16 cellular contexts compared by ENCODE assay signal in genomic region chr1:33082575-33083112, GRCh38. TPM values are rescaled to one million over a fixed set of nuclear protein-coding genes. Genes with fewer than 3 reads are reported as not detected.
DNase-seq lines count a peak whose midpoint lies in the region; TF ChIP-seq lines count a peak whose summit lies in the region.
"Had no signal": no experiment of that assay in that cellular context is flagged by ENCODE, and none has a peak within 500 bp of the region (broad histone marks: within the 10 kb centered on the region; RNA-seq: fewer than 3 reads in every experiment).

No MANE protein-coding gene starts in this region.

- peak overlapping the region; percentile 95 for H3K4me2 ChIP-seq in osteoblast (ENCODE audit: insufficient read depth, low read length)
- H3K4me2 ChIP-seq in PC-9: no peak overlapping the region
- H3K4me2 ChIP-seq: KMS-11 had no signal

- H3K4me1 ChIP-seq in osteoblast (ENCODE audit: insufficient read depth, low read length) (peaks cover 18% of the 10 kb centered on the region), PC-9 (replicated peaks; ENCODE audit: insufficient read depth) (peaks cover 9% of the 10 kb centered on the region), A673 (ENCODE audit: insufficient read depth, low read length, poor library complexity, severe bottlenecking) (peaks cover 4% of the 10 kb centered on the region)
- H3K4me1 ChIP-seq: SJCRH30 had no signal

- BruUV-seq in PC-9 (replicated peaks; lab: Mats Ljungman, UMichigan): no TSS peak
- no TSS peak for BruUV-seq in A673 (replicated peaks; lab: Mats Ljungman, UMichigan)

- H3K27ac Mint-ChIP-seq in T-helper 1 cell treated with Interleukin-12 subunit alpha and Interleukin-12 subunit beta and Interleukin-4 antibody, amounts not matched to agents 30 μg/mL and 1 μg/mL, for 36 hours: peak overlapping the region; percentile 21

- intact Hi-C loops in PC-9 (cut with micrococcal nuclease; ENCODE audit: unreplicated experiment): loop anchor here (5.0 to 10.0 kb wide), 2 partner anchors 150 to 368 kb away; no protein-coding TSS in a partner anchor
- intact Hi-C loops in A673 (cut with micrococcal nuclease; ENCODE audit: unreplicated experiment): loop anchor here (10.0 kb wide), 1 partner anchor 638 kb away; no protein-coding TSS in a partner anchor

- peaks cover 11% of the 10 kb centered on the region for H4K20me1 ChIP-seq in osteoblast (ENCODE audit: insufficient read depth, low read length)
- no peaks in the 10 kb centered on the region for H4K20me1 ChIP-seq in PC-9 (ENCODE audit: insufficient read depth)

- peaks cover 31% of the 10 kb centered on the region for H3K4me1 Mint-ChIP-seq in T-helper 1 cell treated with Interleukin-12 subunit alpha and Interleukin-12 subunit beta and Interleukin-4 antibody, amounts not matched to agents 30 μg/mL and 1 μg/mL, for 36 hours (ENCODE audit: low read depth)

- H3F3A ChIP-seq in PC-9 (ENCODE audit: insufficient read depth, low read depth): no peaks in the 10 kb centered on the region

- peaks cover 3% of the 10 kb centered on the region for H3K36me3 Mint-ChIP-seq in T-helper 1 cell treated with Interleukin-12 subunit alpha and Interleukin-12 subunit beta and Interleukin-4 antibody, amounts not matched to agents 30 μg/mL and 1 μg/mL, for 36 hours (ENCODE audit: low read depth)

- H3K4me3 ChIP-seq in epithelial cell of esophagus (ENCODE audit: low read length) (no peak overlapping the region), osteoblast (ENCODE audit: insufficient read depth, low read length) (peak overlapping the region; percentile 80), PC-9 (no peak overlapping the region), A673 (ENCODE audit: low read depth, low read length, poor library complexity, severe bottlenecking) (no peak overlapping the region)
- H3K4me3 ChIP-seq: HAP-1, SJCRH30 had no signal

- H3K27me3 ChIP-seq in osteoblast (ENCODE audit: insufficient read depth, low read length) (no peaks in the 10 kb centered on the region), PC-9 (ENCODE audit: insufficient read depth, low read depth) (no peaks in the 10 kb centered on the region), A673 (replicated peaks; ENCODE audit: insufficient read depth, low read depth, low read length, poor library complexity) (no peaks in the 10 kb centered on the region)
- H3K27me3 ChIP-seq: SJCRH30 had no signal

- peak overlapping the region; percentile 63 for H3K4me3 Mint-ChIP-seq in T-helper 1 cell treated with Interleukin-12 subunit alpha and Interleukin-12 subunit beta and Interleukin-4 antibody, amounts not matched to agents 30 μg/mL and 1 μg/mL, for 36 hours

- H3K36me3 ChIP-seq in osteoblast (ENCODE audit: insufficient read depth, low read length): no peaks in the 10 kb centered on the region
- H3K36me3 ChIP-seq in PC-9 (ENCODE audit: low read depth): no peaks in the 10 kb centered on the region
- H3K36me3 ChIP-seq in A673 (ENCODE audit: insufficient read depth, low read length, poor library complexity, severe bottlenecking): no peaks in the 10 kb centered on the region
- H3K36me3 ChIP-seq: HAP-1, SJCRH30 had no signal

- H2AFZ ChIP-seq in osteoblast (ENCODE audit: low read length): no peak overlapping the region
- no peak overlapping the region for H2AFZ ChIP-seq in PC-9

- no peaks in the 10 kb centered on the region for H3K9me3 Mint-ChIP-seq in T-helper 1 cell treated with Interleukin-12 subunit alpha and Interleukin-12 subunit beta and Interleukin-4 antibody, amounts not matched to agents 30 μg/mL and 1 μg/mL, for 36 hours

- POLR2A ChIA-PET in PC-9 (lab: Charles Lee; ENCODE audit: unreplicated experiment) (no interaction called here), A673 (lab: Charles Lee; ENCODE audit: low non-redundant PET) (no interaction called here)

- peaks cover 20% of the 10 kb centered on the region for H3K27me3 Mint-ChIP-seq in T-helper 1 cell treated with Interleukin-12 subunit alpha and Interleukin-12 subunit beta and Interleukin-4 antibody, amounts not matched to agents 30 μg/mL and 1 μg/mL, for 36 hours (ENCODE audit: low read depth)

- CTCF ChIA-PET in PC-9 (lab: Charles Lee) (interaction anchor here (0.9 kb wide), 1 partner anchor 121 kb away, joined by 5 read pairs; no protein-coding TSS in a partner anchor), A673 (lab: Charles Lee) (no interaction called here)

- no peak for DNase-seq in T-helper 1 cell
- peak; percentile 20 for DNase-seq in RKO (ENCODE audit: low spot score)
- peak; percentile 55 for DNase-seq in epithelial cell of esophagus (ENCODE audit: low read depth)
- DNase-seq in osteoblast (ENCODE audit: insufficient read length, low spot score, missing footprints): peak; percentile 82
- no peak for DNase-seq in PC-9
- DNase-seq in A673 (ENCODE audit: low spot score): no peak
- no peak for DNase-seq in activated gamma-delta T cell (lab: John Stamatoyannopoulos, UW)
- DNase-seq: 8988T; DMS153; kidney; NCI-H1930; SJCRH30; stimulated activated CD4-positive, alpha-beta T cell treated with anti-CD3 and anti-CD28 coated beads, Interleukin-2, amount 100 ng/mL, for 24 hours had no signal

- no peaks in the 10 kb centered on the region for H3K9me2 ChIP-seq in PC-9 (ENCODE audit: insufficient read depth)

- TF ChIP-seq CTCF in epithelial cell of esophagus (IDR thresholded peaks at IDR 0.05; ENCODE audit: insufficient read depth, low read depth, low read length, missing control alignments) (no peak), osteoblast (IDR thresholded peaks at IDR 0.05; ENCODE audit: extremely low read depth, low read depth, low read length) (no peak), PC-9 (conservative IDR thresholded peaks at IDR 0.05) (no peak), A673 (conservative IDR thresholded peaks at IDR 0.05; ENCODE audit: low read depth, low read length) (no peak)

- H3K27ac ChIP-seq in osteoblast (ENCODE audit: low read depth, low read length) (no peak overlapping the region), PC-9 (no peak overlapping the region), A673 (ENCODE audit: low read depth, low read length, poor library complexity, severe bottlenecking) (no peak overlapping the region)
- H3K27ac ChIP-seq: KMS-11, SJCRH30 had no signal

- no peaks in the 10 kb centered on the region for H3K79me2 ChIP-seq in osteoblast (ENCODE audit: insufficient read depth, low read length)
- no peaks in the 10 kb centered on the region for H3K79me2 ChIP-seq in PC-9 (ENCODE audit: low read depth)

- H3K9me3 ChIP-seq in osteoblast (ENCODE audit: low read depth, low read length): no peaks in the 10 kb centered on the region
- H3K9me3 ChIP-seq in PC-9 (ENCODE audit: insufficient read depth, low read depth): no peaks in the 10 kb centered on the region
- H3K9me3 ChIP-seq in A673 (ENCODE audit: low read depth, low read length, poor library complexity, severe bottlenecking): no peaks in the 10 kb centered on the region
- H3K9me3 ChIP-seq: HAP-1, SJCRH30 had no signal

RNA-seq across cellular contexts. Expression of gene AZIN2, which starts 1.7 kb away (rescaled TPM):
- total RNA-seq in osteoblast (11.8 and 18.8 TPM in 2 replicates), PC-9 (2021) (7.3 and 11.6 TPM in 2 replicates), A673 (2021) (3.6 and 4.6 TPM in 2 replicates)

RNA-seq across cellular contexts. Expression of gene AK2, which starts 46.0 kb away (rescaled TPM):
- 89.3 and 139 TPM in 2 replicates for total RNA-seq in osteoblast
- 191 and 232 TPM in 2 replicates for total RNA-seq in PC-9 (2021)
- 196 and 208 TPM in 2 replicates for total RNA-seq in A673 (2021)

Comparison
In these comparisons a context has a peak if more than half of its experiments do, and no peak if none do; other contexts are left out.
1. DNase-seq: peak in RKO (single experiment), epithelial cell of esophagus (single experiment) and osteoblast (single experiment); none in T-helper 1 cell (0 of 5), PC-9 (0 of 2), A673 (single experiment) and activated gamma-delta T cell (single experiment).